ENCODE assay signal across 8 cellular contexts in the genomic region with DNA sequence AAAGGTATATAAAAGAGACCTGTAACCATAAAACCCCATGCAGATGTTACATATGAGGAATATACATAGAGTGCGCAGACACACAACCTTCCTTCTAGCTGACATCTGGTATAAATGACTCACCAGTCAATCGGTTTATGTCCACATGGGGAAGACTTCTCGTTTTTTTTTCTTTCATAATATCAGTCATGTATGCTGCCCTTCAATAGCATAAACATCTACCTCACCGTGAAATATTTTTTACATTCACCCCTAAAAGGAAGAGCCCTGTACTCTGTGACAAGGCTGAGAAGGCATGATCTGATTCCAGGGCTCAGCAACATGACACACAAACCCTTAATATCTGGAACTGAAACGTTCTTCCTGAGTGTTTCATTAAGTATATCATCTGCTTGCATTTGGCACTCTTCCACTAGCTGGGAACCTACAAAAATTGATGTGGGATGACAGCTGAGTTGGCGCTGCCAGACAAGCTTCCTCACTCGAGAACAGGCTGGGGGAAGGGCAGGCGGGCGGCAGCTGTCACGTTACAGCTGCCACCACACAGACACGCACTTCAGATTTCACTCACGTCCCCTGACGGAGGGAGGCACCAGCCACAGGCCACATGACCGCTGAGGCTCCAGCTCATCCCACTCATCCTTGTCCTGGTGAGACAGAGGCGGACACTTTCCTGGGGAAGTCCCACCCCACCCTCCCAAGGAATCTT.
DNase-seq lines count a peak whose midpoint lies in the region; ATAC-seq lines count a peak whose summit lies in the region.

No MANE protein-coding gene starts in this region.

- peak; percentile 83 for ATAC-seq in HG02798 (IDR thresholded peaks at IDR 0.05; ENCODE audit: poor library complexity, unreplicated experiment)

- DNase-seq in activated naive CD4-positive, alpha-beta T cell treated with Interleukin-2 at 50 U/mL for 16 hours = peak; percentile 12
- DNase-seq in activated naive CD4-positive, alpha-beta T cell (lab: John Stamatoyannopoulos, UW) = no peak
- DNase-seq in NCI-H2029 (lab: John Stamatoyannopoulos, UW) (peak; percentile 91), glomerular visceral epithelial cell (ENCODE audit: extremely low spot score) (peak; percentile 85), putamen (ENCODE audit: low spot score) (peak; percentile 98), T-helper 9 cell (no peak)
- peak; percentile 45 for DNase-seq in activated CD4-positive, CD25-positive, alpha-beta regulatory T cell treated with anti-CD3 and anti-CD28 coated beads, Interleukin-2, amount 50 U/mL, for 72 hours

Comparison
In these comparisons a context has a peak if more than half of its experiments do, and no peak if none do; other contexts are left out.
1. DNase-seq: peak in activated naive CD4-positive, alpha-beta T cell treated with Interleukin-2 at 50 U/mL for 16 hours (single experiment), NCI-H2029 (single experiment), activated CD4-positive, CD25-positive, alpha-beta regulatory T cell treated with anti-CD3 and anti-CD28 coated beads, Interleukin-2, amount 50 U/mL, for 72 hours (single experiment), glomerular visceral epithelial cell (single experiment) and putamen (single experiment); none in activated naive CD4-positive, alpha-beta T cell (0 of 4) and T-helper 9 cell (single experiment).